ENCODE assay signal across 1 cellular context in the genomic region with DNA sequence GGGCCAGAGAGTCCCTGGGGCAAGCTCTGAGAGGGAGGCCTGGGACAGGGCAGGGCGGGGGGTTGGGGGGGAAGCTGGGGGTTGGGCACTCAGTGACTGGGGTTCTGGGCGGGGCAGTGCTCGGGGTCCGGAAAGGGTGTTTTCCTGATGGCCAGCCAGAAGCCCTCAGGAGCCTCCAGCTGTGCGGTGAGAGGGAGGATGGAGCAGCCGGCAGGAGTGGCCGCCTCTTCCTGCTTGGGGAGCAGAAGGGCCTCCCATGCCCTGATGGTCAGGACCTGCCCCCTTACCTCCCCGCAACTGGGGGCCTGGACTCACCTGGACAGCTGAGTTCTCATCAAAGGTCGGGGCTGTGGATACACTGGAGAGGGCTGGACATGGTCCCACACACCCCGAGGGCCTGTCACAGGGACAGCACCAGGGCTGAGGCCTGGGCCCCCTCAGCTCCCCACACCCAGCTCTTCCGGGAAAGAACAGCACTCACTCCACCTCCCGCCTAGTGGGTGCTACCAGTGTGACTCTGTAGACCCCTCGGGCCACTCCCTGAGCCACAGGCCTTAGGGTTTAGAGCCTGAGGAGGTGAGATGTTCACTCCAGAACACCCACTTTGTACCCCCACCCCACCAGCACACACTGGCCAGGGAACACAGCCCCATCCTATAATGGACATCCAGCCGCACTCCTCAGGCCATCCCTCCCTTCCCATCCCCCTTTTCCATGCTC.
TF ChIP-seq lines count a peak whose summit lies in the region.

No MANE protein-coding gene starts in this region.

TF ChIP-seq in IMR-90, 13 proteins besides CTCF, POLR2A, EP300 and RAD21:
- TF ChIP-seq RCOR1 (IDR thresholded peaks at IDR 0.05; ENCODE audit: insufficient replicate concordance, low read length): no peak
- no peak for TF ChIP-seq MAZ (IDR thresholded peaks at IDR 0.05; ENCODE audit: borderline replicate concordance, low read depth, low read length)
- TF ChIP-seq RFX5 (IDR thresholded peaks at IDR 0.05; ENCODE audit: low read depth, low read length): no peak
- no peak for TF ChIP-seq CEBPB (IDR thresholded peaks at IDR 0.05; ENCODE audit: low read depth, low read length)
- no peak for TF ChIP-seq MXI1 (IDR thresholded peaks at IDR 0.05; ENCODE audit: borderline replicate concordance, low read depth, low read length)
- no peak for TF ChIP-seq SMC3 (IDR thresholded peaks at IDR 0.05; ENCODE audit: low read depth, low read length)
- no peak for TF ChIP-seq MAFK (IDR thresholded peaks at IDR 0.05; ENCODE audit: low read depth, low read length)
- TF ChIP-seq CHD1 (IDR thresholded peaks at IDR 0.05; ENCODE audit: low read depth, low read length): no peak
- TF ChIP-seq, protein P1, sequence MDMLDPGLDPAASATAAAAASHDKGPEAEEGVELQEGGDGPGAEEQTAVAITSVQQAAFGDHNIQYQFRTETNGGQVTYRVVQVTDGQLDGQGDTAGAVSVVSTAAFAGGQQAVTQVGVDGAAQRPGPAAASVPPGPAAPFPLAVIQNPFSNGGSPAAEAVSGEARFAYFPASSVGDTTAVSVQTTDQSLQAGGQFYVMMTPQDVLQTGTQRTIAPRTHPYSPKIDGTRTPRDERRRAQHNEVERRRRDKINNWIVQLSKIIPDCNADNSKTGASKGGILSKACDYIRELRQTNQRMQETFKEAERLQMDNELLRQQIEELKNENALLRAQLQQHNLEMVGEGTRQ (IDR thresholded peaks at IDR 0.05; ENCODE audit: low read depth, low read length): no peak
- TF ChIP-seq, protein P2, sequence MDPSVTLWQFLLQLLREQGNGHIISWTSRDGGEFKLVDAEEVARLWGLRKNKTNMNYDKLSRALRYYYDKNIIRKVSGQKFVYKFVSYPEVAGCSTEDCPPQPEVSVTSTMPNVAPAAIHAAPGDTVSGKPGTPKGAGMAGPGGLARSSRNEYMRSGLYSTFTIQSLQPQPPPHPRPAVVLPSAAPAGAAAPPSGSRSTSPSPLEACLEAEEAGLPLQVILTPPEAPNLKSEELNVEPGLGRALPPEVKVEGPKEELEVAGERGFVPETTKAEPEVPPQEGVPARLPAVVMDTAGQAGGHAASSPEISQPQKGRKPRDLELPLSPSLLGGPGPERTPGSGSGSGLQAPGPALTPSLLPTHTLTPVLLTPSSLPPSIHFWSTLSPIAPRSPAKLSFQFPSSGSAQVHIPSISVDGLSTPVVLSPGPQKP (IDR thresholded peaks at IDR 0.05; ENCODE audit: borderline replicate concordance, low read depth, low read length): no peak
- no peak for TF ChIP-seq BHLHE40 (IDR thresholded peaks at IDR 0.05; ENCODE audit: low read depth, low read length)
- no peak for TF ChIP-seq NFE2L2 (IDR thresholded peaks at IDR 0.05; ENCODE audit: low read depth, low read length)
- no peak for TF ChIP-seq FOS (IDR thresholded peaks at IDR 0.05; ENCODE audit: low read depth, low read length)
